Comparison of ENCODE assay signal across 26 cellular contexts in the genomic region with DNA sequence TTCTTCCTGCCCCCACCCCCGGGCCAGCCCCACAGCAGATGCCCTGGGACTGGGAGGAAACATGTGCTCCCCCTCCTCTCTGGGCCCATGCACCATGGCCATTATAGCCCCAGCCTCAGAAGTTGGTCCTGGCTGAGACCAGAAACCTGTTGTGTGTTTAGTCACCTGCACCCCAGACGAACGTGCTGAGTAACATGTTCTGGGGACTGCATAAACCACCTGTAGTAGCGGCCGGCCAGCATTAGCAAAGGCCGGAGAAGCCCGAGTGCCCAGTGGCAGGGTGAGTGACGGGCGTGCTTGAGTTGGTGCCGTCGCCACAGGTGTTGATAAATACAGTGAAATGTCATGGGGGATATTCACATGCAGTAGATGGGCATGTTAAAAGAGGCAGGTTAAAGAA.
"Had no signal": no experiment of that assay in that cellular context is flagged by ENCODE, and none has a peak within 500 bp of the region (broad histone marks: within the 10 kb centered on the region; RNA-seq: fewer than 3 reads in every experiment).

No MANE protein-coding gene starts in this region.

- H3K4me3 ChIP-seq: ascending aorta, cardiac muscle cell, heart right ventricle, left lung, lung, pancreas, prostate gland, sigmoid colon, upper lobe of left lung, vagina had no signal

- H3K27me3 Mint-ChIP-seq: activated naive CD8-positive, alpha-beta T cell; effector memory CD8-positive, alpha-beta T cell; stimulated activated naive B cell treated with anti-CD40 and anti-IgM and Interleukin-4, amounts not matched to agents 10 μg/mL and 1 μg/mL and 100 μg/mL, for 72 hours had no signal

- H3K9me3 ChIP-seq: ascending aorta, heart right ventricle, left lung, neutrophil, pancreas, prostate gland, sigmoid colon, upper lobe of left lung, vagina had no signal

- H3K9me3 Mint-ChIP-seq: brain; effector memory CD8-positive, alpha-beta T cell; nephron; stimulated activated naive B cell treated with anti-CD40 and anti-IgM and Interleukin-4, amounts not matched to agents 10 μg/mL and 1 μg/mL and 100 μg/mL, for 72 hours had no signal

- H3K4me3 Mint-ChIP-seq: activated naive CD8-positive, alpha-beta T cell; brain; effector memory CD8-positive, alpha-beta T cell; nephron; stimulated activated naive B cell treated with anti-CD40 and anti-IgM and Interleukin-4, amounts not matched to agents 10 μg/mL and 1 μg/mL and 100 μg/mL, for 72 hours had no signal

- H3K4me1 ChIP-seq: pancreas, prostate gland had no signal

- H3K27ac Mint-ChIP-seq: activated naive CD8-positive, alpha-beta T cell; effector memory CD8-positive, alpha-beta T cell; nephron; stimulated activated naive B cell treated with anti-CD40 and anti-IgM and Interleukin-4, amounts not matched to agents 10 μg/mL and 1 μg/mL and 100 μg/mL, for 72 hours had no signal

- H3K36me3 ChIP-seq: cardiac muscle cell, pancreas had no signal

- H3K27ac ChIP-seq: left lung, neutrophil, pancreas, prostate gland, upper lobe of left lung, vagina, VCaP had no signal

- H3K4me1 Mint-ChIP-seq: nephron; stimulated activated naive B cell treated with anti-CD40 and anti-IgM and Interleukin-4, amounts not matched to agents 10 μg/mL and 1 μg/mL and 100 μg/mL, for 72 hours had no signal

- DNase-seq: activated CD4-positive, alpha-beta T cell treated with anti-CD3 and anti-CD28 coated beads for 4 hours; activated CD4-positive, alpha-beta T cell treated with anti-CD3 and anti-CD28 coated beads, Interleukin-2, amount 50 U/mL, for 4 hours; activated CD8-positive, alpha-beta memory T cell treated with anti-CD3 and anti-CD28 coated beads for 24 hours; activated effector memory CD4-positive, alpha-beta T cell treated with Interleukin-2 at 50 U/mL for 16 hours; activated naive CD4-positive, alpha-beta T cell treated with Interleukin-2 at 50 U/mL for 16 hours; cortex of kidney; effector memory CD8-positive, alpha-beta T cell; foreskin fibroblast; heart right ventricle; left lung; pancreas; sigmoid colon; small intestine; stimulated activated CD4-positive, alpha-beta T cell treated with anti-CD3 and anti-CD28 coated beads, Interleukin-1b, Interleukin-23, amount 100 ng/mL, for 48 hours; stimulated activated naive B cell treated with anti-CD40 and anti-IgM and Interleukin-4, amounts not matched to agents 10 μg/mL and 1 μg/mL and 100 μg/mL, for 72 hours; upper lobe of left lung had no signal

- H3K27me3 ChIP-seq: ascending aorta, cardiac muscle cell, heart right ventricle, left lung, neutrophil, pancreas, sigmoid colon, upper lobe of left lung, vagina had no signal
